10 cellular contexts compared by ENCODE assay signal in the genomic region with DNA sequence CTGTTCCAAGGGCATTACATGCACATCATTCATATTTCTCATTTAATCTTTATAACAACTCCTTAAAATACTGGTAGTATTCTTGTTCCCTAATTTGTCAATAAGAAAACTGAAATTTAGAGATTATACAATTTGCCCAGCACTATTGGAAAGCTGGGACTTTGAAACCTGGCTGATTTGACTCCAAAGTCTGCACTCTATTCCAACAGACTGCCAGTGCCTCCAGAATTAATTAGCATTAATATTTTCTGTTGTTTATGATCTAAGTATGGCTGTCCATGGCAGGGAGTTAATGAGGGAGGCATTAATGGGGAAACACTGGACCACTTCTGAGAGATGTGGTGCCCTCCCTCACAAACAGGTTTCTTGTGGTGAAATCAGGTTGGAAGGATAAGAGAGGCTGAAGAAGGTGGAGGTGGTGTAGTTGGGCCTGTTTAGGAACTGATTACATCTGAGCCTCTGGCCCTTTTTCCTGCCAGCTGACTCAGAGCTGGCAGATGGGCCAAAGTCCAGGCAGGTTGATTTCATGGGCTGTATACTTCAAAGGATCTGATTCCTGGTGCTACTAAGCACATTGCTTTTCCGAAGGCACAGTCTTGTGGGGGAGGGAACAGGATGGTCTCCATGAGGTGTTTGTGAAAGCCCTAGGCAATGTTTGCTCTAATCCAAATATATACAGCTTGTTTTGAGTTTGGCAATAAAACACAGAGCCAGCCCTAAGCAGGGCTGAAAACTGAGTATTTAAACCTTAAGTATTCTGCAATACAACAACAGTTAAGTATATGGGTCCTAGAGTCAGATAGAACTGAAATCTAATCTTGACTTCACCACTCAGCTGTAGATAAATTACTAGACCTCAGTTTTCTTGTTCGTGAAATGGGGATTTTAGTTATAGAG. TPM values are rescaled to one million over a fixed set of nuclear protein-coding genes. Genes with fewer than 3 reads are reported as not detected.
DNase-seq lines count a peak whose midpoint lies in the region; ATAC-seq and TF ChIP-seq lines count a peak whose summit lies in the region.
"Had no signal": no experiment of that assay in that cellular context is flagged by ENCODE, and none has a peak within 500 bp of the region (broad histone marks: within the 10 kb centered on the region; RNA-seq: fewer than 3 reads in every experiment).

No MANE protein-coding gene starts in this region.

- H3K27me3 Mint-ChIP-seq in stimulated activated memory B cell treated with anti-CD40 and anti-IgM and Interleukin-4, amounts not matched to agents 10 μg/mL and 1 μg/mL and 100 μg/mL, for 72 hours, result no peaks in the 10 kb centered on the region
- peaks cover 5% of the 10 kb centered on the region for H3K27me3 Mint-ChIP-seq in GM23338 (ENCODE audit: insufficient read depth, low read depth, poor library complexity)

- H3K36me3 ChIP-seq in iPS-15b (ENCODE audit: control insufficient read depth, insufficient read depth, low read length) (no peaks in the 10 kb centered on the region), GM23338 (ENCODE audit: insufficient read depth) (no peaks in the 10 kb centered on the region)

- H3F3A ChIP-seq in GM23338 (replicated peaks; ENCODE audit: low read depth), result no peaks in the 10 kb centered on the region

- H3K4me1 Mint-ChIP-seq in stimulated activated memory B cell treated with anti-CD40 and anti-IgM and Interleukin-4, amounts not matched to agents 10 μg/mL and 1 μg/mL and 100 μg/mL, for 72 hours, result peaks cover 7% of the 10 kb centered on the region
- peaks cover 3% of the 10 kb centered on the region for H3K4me1 Mint-ChIP-seq in GM23338

- H3K27ac Mint-ChIP-seq in stimulated activated memory B cell treated with anti-CD40 and anti-IgM and Interleukin-4, amounts not matched to agents 10 μg/mL and 1 μg/mL and 100 μg/mL, for 72 hours, result peak overlapping the region; percentile 58
- H3K27ac Mint-ChIP-seq in GM23338, result no peak overlapping the region

- no peaks in the 10 kb centered on the region for H3K9me3 ChIP-seq in iPS-15b (ENCODE audit: control insufficient read depth, insufficient read depth, low read length)

- DNase-seq in NCI-H2081 (lab: John Stamatoyannopoulos, UW), result peak; percentile 4 to 46
- DNase-seq in NCI-H2081 treated with DMSO at 0.1 percent for 48 hours (lab: John Stamatoyannopoulos, UW), result no peak
- peak; percentile 30 for DNase-seq in RKO (ENCODE audit: low spot score)
- DNase-seq in GM23338 (ENCODE audit: low spot score), result no peak
- DNase-seq in C1 segment of cervical spinal cord (lab: John Stamatoyannopoulos, UW), result no peak
- DNase-seq in activated effector memory CD4-positive, alpha-beta T cell treated with anti-CD3 and anti-CD28 coated beads, Interleukin-2, amount 50 U/mL, for 16 hours, result no peak
- DNase-seq: activated CD4-positive, alpha-beta T cell treated with anti-CD3 and anti-CD28 coated beads, Interleukin-2, amount 50 U/mL, for 48 hours; aorta had no signal

- no peak overlapping the region for H3K4me3 ChIP-seq in iPS-15b (ENCODE audit: low read depth, low read length)
- H3K4me3 ChIP-seq in GM23338, result no peak overlapping the region

- H3K36me3 Mint-ChIP-seq in stimulated activated memory B cell treated with anti-CD40 and anti-IgM and Interleukin-4, amounts not matched to agents 10 μg/mL and 1 μg/mL and 100 μg/mL, for 72 hours, result no peaks in the 10 kb centered on the region
- no peaks in the 10 kb centered on the region for H3K36me3 Mint-ChIP-seq in GM23338 (ENCODE audit: low read depth)

- no peaks in the 10 kb centered on the region for H3K9me2 ChIP-seq in GM23338 (ENCODE audit: insufficient read depth)

- no peaks in the 10 kb centered on the region for H3K27me3 ChIP-seq in iPS-15b (ENCODE audit: control insufficient read depth, insufficient read depth, low read length)
- no peaks in the 10 kb centered on the region for H3K27me3 ChIP-seq in GM23338 (ENCODE audit: insufficient read depth)

- H2AFZ ChIP-seq in GM23338, result no peak overlapping the region

- no peak for ATAC-seq in stimulated activated memory B cell treated with anti-CD40 and anti-IgM and Interleukin-4, amounts not matched to agents 10 μg/mL and 1 μg/mL and 100 μg/mL, for 72 hours
- ATAC-seq in GM23338, result no peak

- no peaks in the 10 kb centered on the region for H3K9me3 Mint-ChIP-seq in stimulated activated memory B cell treated with anti-CD40 and anti-IgM and Interleukin-4, amounts not matched to agents 10 μg/mL and 1 μg/mL and 100 μg/mL, for 72 hours
- H3K9me3 Mint-ChIP-seq in GM23338, result no peaks in the 10 kb centered on the region

- H3K79me2 ChIP-seq in GM23338 (replicated peaks; ENCODE audit: insufficient read depth), result no peaks in the 10 kb centered on the region

- H3K4me3 Mint-ChIP-seq in stimulated activated memory B cell treated with anti-CD40 and anti-IgM and Interleukin-4, amounts not matched to agents 10 μg/mL and 1 μg/mL and 100 μg/mL, for 72 hours, result no peak overlapping the region
- H3K4me3 Mint-ChIP-seq in GM23338, result no peak overlapping the region

- TF ChIP-seq CTCF in GM23338 (conservative IDR thresholded peaks at IDR 0.05; ENCODE audit: low read depth in 2 of 2), result no peak

- no peak overlapping the region for H3K4me2 ChIP-seq in GM23338

- H3K4me1 ChIP-seq in iPS-15b (ENCODE audit: control insufficient read depth, insufficient read depth, low read length), result no peaks in the 10 kb centered on the region
- H3K4me1 ChIP-seq in GM23338 (ENCODE audit: insufficient read depth), result no peaks in the 10 kb centered on the region

- H3K27ac ChIP-seq in GM23338 (ENCODE audit: low read depth), result no peak overlapping the region

- H3K9ac ChIP-seq in iPS-15b (ENCODE audit: low read depth, low read length), result peak overlapping the region; percentile 9

- H4K20me1 ChIP-seq in GM23338 (replicated peaks; ENCODE audit: insufficient read depth), result no peaks in the 10 kb centered on the region; the same call in 1 of the 2 replicates

TF ChIP-seq in GM23338, 12 proteins besides CTCF, POLR2A, EP300 and RAD21 (continues in another document):
- TF ChIP-seq ZNF331 (CRISPR knock-in tag; IDR thresholded peaks at IDR 0.05; ENCODE audit: low read depth), result no peak
- TF ChIP-seq ZNF114 (CRISPR knock-in tag; IDR thresholded peaks at IDR 0.05), result no peak
- TF ChIP-seq, protein P1, sequence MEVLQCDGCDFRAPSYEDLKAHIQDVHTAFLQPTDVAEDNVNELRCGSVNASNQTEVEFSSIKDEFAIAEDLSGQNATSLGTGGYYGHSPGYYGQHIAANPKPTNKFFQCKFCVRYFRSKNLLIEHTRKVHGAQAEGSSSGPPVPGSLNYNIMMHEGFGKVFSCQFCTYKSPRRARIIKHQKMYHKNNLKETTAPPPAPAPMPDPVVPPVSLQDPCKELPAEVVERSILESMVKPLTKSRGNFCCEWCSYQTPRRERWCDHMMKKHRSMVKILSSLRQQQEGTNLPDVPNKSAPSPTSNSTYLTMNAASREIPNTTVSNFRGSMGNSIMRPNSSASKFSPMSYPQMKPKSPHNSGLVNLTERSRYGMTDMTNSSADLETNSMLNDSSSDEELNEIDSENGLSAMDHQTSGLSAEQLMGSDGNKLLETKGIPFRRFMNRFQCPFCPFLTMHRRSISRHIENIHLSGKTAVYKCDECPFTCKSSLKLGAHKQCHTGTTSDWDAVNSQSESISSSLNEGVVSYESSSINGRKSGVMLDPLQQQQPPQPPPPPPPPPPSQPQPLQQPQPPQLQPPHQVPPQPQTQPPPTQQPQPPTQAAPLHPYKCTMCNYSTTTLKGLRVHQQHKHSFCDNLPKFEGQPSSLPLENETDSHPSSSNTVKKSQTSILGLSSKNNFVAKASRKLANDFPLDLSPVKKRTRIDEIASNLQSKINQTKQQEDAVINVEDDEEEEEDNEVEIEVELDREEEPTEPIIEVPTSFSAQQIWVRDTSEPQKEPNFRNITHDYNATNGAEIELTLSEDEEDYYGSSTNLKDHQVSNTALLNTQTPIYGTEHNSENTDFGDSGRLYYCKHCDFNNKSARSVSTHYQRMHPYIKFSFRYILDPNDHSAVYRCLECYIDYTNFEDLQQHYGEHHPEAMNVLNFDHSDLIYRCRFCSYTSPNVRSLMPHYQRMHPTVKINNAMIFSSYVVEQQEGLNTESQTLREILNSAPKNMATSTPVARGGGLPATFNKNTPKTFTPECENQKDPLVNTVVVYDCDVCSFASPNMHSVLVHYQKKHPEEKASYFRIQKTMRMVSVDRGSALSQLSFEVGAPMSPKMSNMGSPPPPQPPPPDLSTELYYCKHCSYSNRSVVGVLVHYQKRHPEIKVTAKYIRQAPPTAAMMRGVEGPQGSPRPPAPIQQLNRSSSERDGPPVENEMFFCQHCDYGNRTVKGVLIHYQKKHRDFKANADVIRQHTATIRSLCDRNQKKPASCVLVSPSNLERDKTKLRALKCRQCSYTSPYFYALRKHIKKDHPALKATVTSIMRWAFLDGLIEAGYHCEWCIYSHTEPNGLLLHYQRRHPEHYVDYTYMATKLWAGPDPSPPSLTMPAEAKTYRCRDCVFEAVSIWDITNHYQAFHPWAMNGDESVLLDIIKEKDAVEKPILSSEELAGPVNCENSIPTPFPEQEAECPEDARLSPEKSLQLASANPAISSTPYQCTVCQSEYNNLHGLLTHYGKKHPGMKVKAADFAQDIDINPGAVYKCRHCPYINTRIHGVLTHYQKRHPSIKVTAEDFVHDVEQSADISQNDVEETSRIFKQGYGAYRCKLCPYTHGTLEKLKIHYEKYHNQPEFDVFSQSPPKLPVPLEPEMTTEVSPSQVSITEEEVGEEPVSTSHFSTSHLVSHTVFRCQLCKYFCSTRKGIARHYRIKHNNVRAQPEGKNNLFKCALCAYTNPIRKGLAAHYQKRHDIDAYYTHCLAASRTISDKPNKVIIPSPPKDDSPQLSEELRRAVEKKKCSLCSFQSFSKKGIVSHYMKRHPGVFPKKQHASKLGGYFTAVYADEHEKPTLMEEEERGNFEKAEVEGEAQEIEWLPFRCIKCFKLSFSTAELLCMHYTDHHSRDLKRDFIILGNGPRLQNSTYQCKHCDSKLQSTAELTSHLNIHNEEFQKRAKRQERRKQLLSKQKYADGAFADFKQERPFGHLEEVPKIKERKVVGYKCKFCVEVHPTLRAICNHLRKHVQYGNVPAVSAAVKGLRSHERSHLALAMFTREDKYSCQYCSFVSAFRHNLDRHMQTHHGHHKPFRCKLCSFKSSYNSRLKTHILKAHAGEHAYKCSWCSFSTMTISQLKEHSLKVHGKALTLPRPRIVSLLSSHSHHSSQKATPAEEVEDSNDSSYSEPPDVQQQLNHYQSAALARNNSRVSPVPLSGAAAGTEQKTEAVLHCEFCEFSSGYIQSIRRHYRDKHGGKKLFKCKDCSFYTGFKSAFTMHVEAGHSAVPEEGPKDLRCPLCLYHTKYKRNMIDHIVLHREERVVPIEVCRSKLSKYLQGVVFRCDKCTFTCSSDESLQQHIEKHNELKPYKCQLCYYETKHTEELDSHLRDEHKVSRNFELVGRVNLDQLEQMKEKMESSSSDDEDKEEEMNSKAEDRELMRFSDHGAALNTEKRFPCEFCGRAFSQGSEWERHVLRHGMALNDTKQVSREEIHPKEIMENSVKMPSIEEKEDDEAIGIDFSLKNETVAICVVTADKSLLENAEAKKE (CRISPR knock-in tag; IDR thresholded peaks at IDR 0.05), result no peak
- TF ChIP-seq POLR2AphosphoS5 (IDR thresholded peaks at IDR 0.05; ENCODE audit: low read depth), result no peak
- no peak for TF ChIP-seq EZH2phosphoT487 (IDR thresholded peaks at IDR 0.05; ENCODE audit: unreplicated experiment)

RNA-seq across cellular contexts. Expression of a gene that starts 21.0 kb away (rescaled TPM):
- 4.5 and 6.6 TPM in 2 replicates for total RNA-seq in GM23338 (2014; rRNA removed; shearing (Covaris generic))
- 2.6 and 3.3 TPM in 2 replicates for polyA plus RNA-seq in GM23338 (2016; fragmentation: Nextera tagmentation; extraction: Ambion mirVana)

Comparison
In these comparisons a context has a peak if more than half of its experiments do, and no peak if none do; other contexts are left out.
1. DNase-seq: peak in NCI-H2081 (2 of 2) and RKO (single experiment); none in NCI-H2081 treated with DMSO at 0.1 percent for 48 hours (single experiment), GM23338 (single experiment), C1 segment of cervical spinal cord (0 of 14) and activated effector memory CD4-positive, alpha-beta T cell treated with anti-CD3 and anti-CD28 coated beads, Interleukin-2, amount 50 U/mL, for 16 hours (single experiment).